In genomic region chr20:35741892-35742740, GRCh38 we compare ENCODE assay signal across 1 cellular context.
TF ChIP-seq lines count a peak whose summit lies in the region.

Gene RBM39, minus strand, starts transcription at chr20:35742260. Its CDS starts 1,386 bp downstream, at chr20:35740874.

TF ChIP-seq in HepG2, 621 proteins besides CTCF, POLR2A, EP300 and RAD21 (continued from another document and continues in another):
- no peak for TF ChIP-seq CBX2 (IDR thresholded peaks at IDR 0.05; ENCODE audit: low read depth, low read length)
- no peak; the same call in 1 of the 2 replicates for TF ChIP-seq CBX2 (CRISPR knock-in tag; IDR thresholded peaks at IDR 0.05; ENCODE audit: low read depth)
- TF ChIP-seq KAT8 (CRISPR knock-in tag; IDR thresholded peaks at IDR 0.05): peak; percentile 98
- TF ChIP-seq HINFP (CRISPR knock-in tag; IDR thresholded peaks at IDR 0.05; ENCODE audit: low read depth): peak; percentile 91
- peak; percentile 97 for TF ChIP-seq ZIK1 (CRISPR knock-in tag; IDR thresholded peaks at IDR 0.05; ENCODE audit: borderline replicate concordance, low read depth)
- peak; percentile 99 for TF ChIP-seq SMAD9 (CRISPR knock-in tag; IDR thresholded peaks at IDR 0.05)
- peak; percentile 64; the same call in 1 of the 2 replicates for TF ChIP-seq ZFP90 (CRISPR knock-in tag; IDR thresholded peaks at IDR 0.05; ENCODE audit: borderline replicate concordance)
- TF ChIP-seq, protein P1, sequence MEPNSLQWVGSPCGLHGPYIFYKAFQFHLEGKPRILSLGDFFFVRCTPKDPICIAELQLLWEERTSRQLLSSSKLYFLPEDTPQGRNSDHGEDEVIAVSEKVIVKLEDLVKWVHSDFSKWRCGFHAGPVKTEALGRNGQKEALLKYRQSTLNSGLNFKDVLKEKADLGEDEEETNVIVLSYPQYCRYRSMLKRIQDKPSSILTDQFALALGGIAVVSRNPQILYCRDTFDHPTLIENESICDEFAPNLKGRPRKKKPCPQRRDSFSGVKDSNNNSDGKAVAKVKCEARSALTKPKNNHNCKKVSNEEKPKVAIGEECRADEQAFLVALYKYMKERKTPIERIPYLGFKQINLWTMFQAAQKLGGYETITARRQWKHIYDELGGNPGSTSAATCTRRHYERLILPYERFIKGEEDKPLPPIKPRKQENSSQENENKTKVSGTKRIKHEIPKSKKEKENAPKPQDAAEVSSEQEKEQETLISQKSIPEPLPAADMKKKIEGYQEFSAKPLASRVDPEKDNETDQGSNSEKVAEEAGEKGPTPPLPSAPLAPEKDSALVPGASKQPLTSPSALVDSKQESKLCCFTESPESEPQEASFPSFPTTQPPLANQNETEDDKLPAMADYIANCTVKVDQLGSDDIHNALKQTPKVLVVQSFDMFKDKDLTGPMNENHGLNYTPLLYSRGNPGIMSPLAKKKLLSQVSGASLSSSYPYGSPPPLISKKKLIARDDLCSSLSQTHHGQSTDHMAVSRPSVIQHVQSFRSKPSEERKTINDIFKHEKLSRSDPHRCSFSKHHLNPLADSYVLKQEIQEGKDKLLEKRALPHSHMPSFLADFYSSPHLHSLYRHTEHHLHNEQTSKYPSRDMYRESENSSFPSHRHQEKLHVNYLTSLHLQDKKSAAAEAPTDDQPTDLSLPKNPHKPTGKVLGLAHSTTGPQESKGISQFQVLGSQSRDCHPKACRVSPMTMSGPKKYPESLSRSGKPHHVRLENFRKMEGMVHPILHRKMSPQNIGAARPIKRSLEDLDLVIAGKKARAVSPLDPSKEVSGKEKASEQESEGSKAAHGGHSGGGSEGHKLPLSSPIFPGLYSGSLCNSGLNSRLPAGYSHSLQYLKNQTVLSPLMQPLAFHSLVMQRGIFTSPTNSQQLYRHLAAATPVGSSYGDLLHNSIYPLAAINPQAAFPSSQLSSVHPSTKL (CRISPR knock-in tag; IDR thresholded peaks at IDR 0.05): peak; percentile 88
- TF ChIP-seq ZNF746 (CRISPR knock-in tag; IDR thresholded peaks at IDR 0.05): peak; percentile 92
- peak; percentile 95; the same call in 1 of the 2 replicates for TF ChIP-seq ZNF850 (CRISPR knock-in tag; conservative IDR thresholded peaks at IDR 0.05)
- TF ChIP-seq, protein P2, sequence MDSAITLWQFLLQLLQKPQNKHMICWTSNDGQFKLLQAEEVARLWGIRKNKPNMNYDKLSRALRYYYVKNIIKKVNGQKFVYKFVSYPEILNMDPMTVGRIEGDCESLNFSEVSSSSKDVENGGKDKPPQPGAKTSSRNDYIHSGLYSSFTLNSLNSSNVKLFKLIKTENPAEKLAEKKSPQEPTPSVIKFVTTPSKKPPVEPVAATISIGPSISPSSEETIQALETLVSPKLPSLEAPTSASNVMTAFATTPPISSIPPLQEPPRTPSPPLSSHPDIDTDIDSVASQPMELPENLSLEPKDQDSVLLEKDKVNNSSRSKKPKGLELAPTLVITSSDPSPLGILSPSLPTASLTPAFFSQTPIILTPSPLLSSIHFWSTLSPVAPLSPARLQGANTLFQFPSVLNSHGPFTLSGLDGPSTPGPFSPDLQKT (CRISPR knock-in tag; IDR thresholded peaks at IDR 0.05; ENCODE audit: borderline replicate concordance): peak; percentile 96; the same call in 1 of the 2 replicates
- TF ChIP-seq KDM3A (CRISPR knock-in tag; IDR thresholded peaks at IDR 0.05; ENCODE audit: low read depth): peak; percentile 98
- peak; percentile 96 for TF ChIP-seq ZBTB43 (CRISPR knock-in tag; conservative IDR thresholded peaks at IDR 0.05)
- TF ChIP-seq IKZF4 (CRISPR knock-in tag; IDR thresholded peaks at IDR 0.05; ENCODE audit: borderline replicate concordance, low read depth, not compliant biosample characterization): peak; percentile 87
- peak; percentile 91 for TF ChIP-seq ZBTB39 (CRISPR knock-in tag; IDR thresholded peaks at IDR 0.05)
- TF ChIP-seq ZBTB21 (CRISPR knock-in tag; IDR thresholded peaks at IDR 0.05): peak; percentile 83
- TF ChIP-seq, protein P3, sequence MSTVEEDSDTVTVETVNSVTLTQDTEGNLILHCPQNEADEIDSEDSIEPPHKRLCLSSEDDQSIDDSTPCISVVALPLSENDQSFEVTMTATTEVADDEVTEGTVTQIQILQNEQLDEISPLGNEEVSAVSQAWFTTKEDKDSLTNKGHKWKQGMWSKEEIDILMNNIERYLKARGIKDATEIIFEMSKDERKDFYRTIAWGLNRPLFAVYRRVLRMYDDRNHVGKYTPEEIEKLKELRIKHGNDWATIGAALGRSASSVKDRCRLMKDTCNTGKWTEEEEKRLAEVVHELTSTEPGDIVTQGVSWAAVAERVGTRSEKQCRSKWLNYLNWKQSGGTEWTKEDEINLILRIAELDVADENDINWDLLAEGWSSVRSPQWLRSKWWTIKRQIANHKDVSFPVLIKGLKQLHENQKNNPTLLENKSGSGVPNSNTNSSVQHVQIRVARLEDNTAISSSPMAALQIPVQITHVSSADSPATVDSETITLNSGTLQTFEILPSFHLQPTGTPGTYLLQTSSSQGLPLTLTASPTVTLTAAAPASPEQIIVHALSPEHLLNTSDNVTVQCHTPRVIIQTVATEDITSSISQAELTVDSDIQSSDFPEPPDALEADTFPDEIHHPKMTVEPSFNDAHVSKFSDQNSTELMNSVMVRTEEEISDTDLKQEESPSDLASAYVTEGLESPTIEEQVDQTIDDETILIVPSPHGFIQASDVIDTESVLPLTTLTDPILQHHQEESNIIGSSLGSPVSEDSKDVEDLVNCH (CRISPR knock-in tag; IDR thresholded peaks at IDR 0.05): no peak
- TF ChIP-seq MXD4 (CRISPR knock-in tag; IDR thresholded peaks at IDR 0.05): peak; percentile 96
- TF ChIP-seq, protein P4, sequence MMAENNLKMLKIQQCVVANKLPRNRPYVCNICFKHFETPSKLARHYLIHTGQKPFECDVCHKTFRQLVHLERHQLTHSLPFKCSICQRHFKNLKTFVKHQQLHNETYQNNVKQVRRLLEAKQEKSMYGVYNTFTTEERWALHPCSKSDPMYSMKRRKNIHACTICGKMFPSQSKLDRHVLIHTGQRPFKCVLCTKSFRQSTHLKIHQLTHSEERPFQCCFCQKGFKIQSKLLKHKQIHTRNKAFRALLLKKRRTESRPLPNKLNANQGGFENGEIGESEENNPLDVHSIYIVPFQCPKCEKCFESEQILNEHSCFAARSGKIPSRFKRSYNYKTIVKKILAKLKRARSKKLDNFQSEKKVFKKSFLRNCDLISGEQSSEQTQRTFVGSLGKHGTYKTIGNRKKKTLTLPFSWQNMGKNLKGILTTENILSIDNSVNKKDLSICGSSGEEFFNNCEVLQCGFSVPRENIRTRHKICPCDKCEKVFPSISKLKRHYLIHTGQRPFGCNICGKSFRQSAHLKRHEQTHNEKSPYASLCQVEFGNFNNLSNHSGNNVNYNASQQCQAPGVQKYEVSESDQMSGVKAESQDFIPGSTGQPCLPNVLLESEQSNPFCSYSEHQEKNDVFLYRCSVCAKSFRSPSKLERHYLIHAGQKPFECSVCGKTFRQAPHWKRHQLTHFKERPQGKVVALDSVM (CRISPR knock-in tag; IDR thresholded peaks at IDR 0.05): peak; percentile 71; the same call in 1 of the 2 replicates
- TF ChIP-seq ZGPAT (CRISPR knock-in tag; IDR thresholded peaks at IDR 0.05): peak; percentile 100
- peak; percentile 95 for TF ChIP-seq ELF4 (CRISPR knock-in tag; IDR thresholded peaks at IDR 0.05; ENCODE audit: borderline replicate concordance)
- TF ChIP-seq TFDP2 (CRISPR knock-in tag; IDR thresholded peaks at IDR 0.05): peak; percentile 98
- TF ChIP-seq AKAP8 (CRISPR knock-in tag; IDR thresholded peaks at IDR 0.05): peak; percentile 77; the same call in 1 of the 2 replicates
- no peak for TF ChIP-seq TCF7L2 (IDR thresholded peaks at IDR 0.05; ENCODE audit: low read depth, low read length)
- peak; percentile 96 for TF ChIP-seq SMAD3 (CRISPR knock-in tag; IDR thresholded peaks at IDR 0.05)
- TF ChIP-seq ZFAT (CRISPR knock-in tag; conservative IDR thresholded peaks at IDR 0.05): peak; percentile 72
- TF ChIP-seq PHF8 (CRISPR knock-in tag; IDR thresholded peaks at IDR 0.05): peak; percentile 96
- TF ChIP-seq, protein P5, sequence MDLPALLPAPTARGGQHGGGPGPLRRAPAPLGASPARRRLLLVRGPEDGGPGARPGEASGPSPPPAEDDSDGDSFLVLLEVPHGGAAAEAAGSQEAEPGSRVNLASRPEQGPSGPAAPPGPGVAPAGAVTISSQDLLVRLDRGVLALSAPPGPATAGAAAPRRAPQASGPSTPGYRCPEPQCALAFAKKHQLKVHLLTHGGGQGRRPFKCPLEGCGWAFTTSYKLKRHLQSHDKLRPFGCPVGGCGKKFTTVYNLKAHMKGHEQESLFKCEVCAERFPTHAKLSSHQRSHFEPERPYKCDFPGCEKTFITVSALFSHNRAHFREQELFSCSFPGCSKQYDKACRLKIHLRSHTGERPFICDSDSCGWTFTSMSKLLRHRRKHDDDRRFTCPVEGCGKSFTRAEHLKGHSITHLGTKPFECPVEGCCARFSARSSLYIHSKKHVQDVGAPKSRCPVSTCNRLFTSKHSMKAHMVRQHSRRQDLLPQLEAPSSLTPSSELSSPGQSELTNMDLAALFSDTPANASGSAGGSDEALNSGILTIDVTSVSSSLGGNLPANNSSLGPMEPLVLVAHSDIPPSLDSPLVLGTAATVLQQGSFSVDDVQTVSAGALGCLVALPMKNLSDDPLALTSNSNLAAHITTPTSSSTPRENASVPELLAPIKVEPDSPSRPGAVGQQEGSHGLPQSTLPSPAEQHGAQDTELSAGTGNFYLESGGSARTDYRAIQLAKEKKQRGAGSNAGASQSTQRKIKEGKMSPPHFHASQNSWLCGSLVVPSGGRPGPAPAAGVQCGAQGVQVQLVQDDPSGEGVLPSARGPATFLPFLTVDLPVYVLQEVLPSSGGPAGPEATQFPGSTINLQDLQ (CRISPR knock-in tag; IDR thresholded peaks at IDR 0.05): peak; percentile 100
- peak; percentile 93; the same call in 1 of the 2 replicates for TF ChIP-seq KDM5B (CRISPR knock-in tag; IDR thresholded peaks at IDR 0.05; ENCODE audit: borderline replicate concordance)
- TF ChIP-seq ZNF552 (CRISPR knock-in tag; IDR thresholded peaks at IDR 0.05; ENCODE audit: borderline replicate concordance): peak; percentile 93
- peak; percentile 92 for TF ChIP-seq ZNF607 (CRISPR knock-in tag; IDR thresholded peaks at IDR 0.05; ENCODE audit: borderline replicate concordance)
- TF ChIP-seq ZMYM3 (CRISPR knock-in tag; IDR thresholded peaks at IDR 0.05): peak; percentile 86
- TF ChIP-seq, protein P6, sequence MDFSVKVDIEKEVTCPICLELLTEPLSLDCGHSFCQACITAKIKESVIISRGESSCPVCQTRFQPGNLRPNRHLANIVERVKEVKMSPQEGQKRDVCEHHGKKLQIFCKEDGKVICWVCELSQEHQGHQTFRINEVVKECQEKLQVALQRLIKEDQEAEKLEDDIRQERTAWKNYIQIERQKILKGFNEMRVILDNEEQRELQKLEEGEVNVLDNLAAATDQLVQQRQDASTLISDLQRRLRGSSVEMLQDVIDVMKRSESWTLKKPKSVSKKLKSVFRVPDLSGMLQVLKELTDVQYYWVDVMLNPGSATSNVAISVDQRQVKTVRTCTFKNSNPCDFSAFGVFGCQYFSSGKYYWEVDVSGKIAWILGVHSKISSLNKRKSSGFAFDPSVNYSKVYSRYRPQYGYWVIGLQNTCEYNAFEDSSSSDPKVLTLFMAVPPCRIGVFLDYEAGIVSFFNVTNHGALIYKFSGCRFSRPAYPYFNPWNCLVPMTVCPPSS (IDR thresholded peaks at IDR 0.05): no peak
